In genomic region chr7:46739378-46740234, GRCh38 we compare ENCODE assay signal across 2 cellular contexts.
TF ChIP-seq lines count a peak whose summit lies in the region.

No MANE protein-coding gene starts in this region.

TF ChIP-seq in GM23338, 12 proteins besides CTCF, POLR2A, EP300 and RAD21 (continued from another document):
- TF ChIP-seq REST (IDR thresholded peaks at IDR 0.05; ENCODE audit: unreplicated experiment) (no peak), ZNF114 (CRISPR knock-in tag; IDR thresholded peaks at IDR 0.05) (no peak), NANOG (IDR thresholded peaks at IDR 0.05; ENCODE audit: borderline replicate concordance) (no peak), JUNB (IDR thresholded peaks at IDR 0.05; ENCODE audit: unreplicated experiment) (no peak), EZH2 (IDR thresholded peaks at IDR 0.05; ENCODE audit: low read depth, unreplicated experiment) (no peak), ZNF462 (CRISPR knock-in tag; IDR thresholded peaks at IDR 0.05) (no peak), STAT1 (IDR thresholded peaks at IDR 0.05; ENCODE audit: unreplicated experiment) (no peak), ETS1 (IDR thresholded peaks at IDR 0.05) (no peak)
TF ChIP-seq in GM23338: peak in this region for 0.

TF ChIP-seq in WTC11, 78 proteins besides CTCF, POLR2A, EP300 and RAD21 (continued from another document):
- TF ChIP-seq ZNF281 (CRISPR knock-in tag; IDR thresholded peaks at IDR 0.05) = no peak
- TF ChIP-seq SMAD3 (CRISPR knock-in tag; IDR thresholded peaks at IDR 0.05; ENCODE audit: borderline replicate concordance) = no peak
- no peak for TF ChIP-seq ATF2 (CRISPR knock-in tag; IDR thresholded peaks at IDR 0.05; ENCODE audit: borderline replicate concordance, low read depth)
- no peak for TF ChIP-seq ZNF138 (CRISPR knock-in tag; conservative IDR thresholded peaks at IDR 0.05)
